ENCODE assay signal across 14 cellular contexts in genomic region chr1:16067127-16067768, GRCh38. TPM values are rescaled to one million over a fixed set of nuclear protein-coding genes. Genes with fewer than 3 reads are reported as not detected.
DNase-seq lines count a peak whose midpoint lies in the region; ATAC-seq, FAIRE-seq and TF ChIP-seq lines count a peak whose summit lies in the region.
"Had no signal": no experiment of that assay in that cellular context is flagged by ENCODE, and none has a peak within 500 bp of the region (broad histone marks: within the 10 kb centered on the region; RNA-seq: fewer than 3 reads in every experiment).

No MANE protein-coding gene starts in this region.

- WGBS in heart left ventricle, 4 donors, result 67 to 80% (median 73%) methylated on average over 2 to 6 of the region's 6 CpGs

- no peak overlapping the region for H3K4me3 Mint-ChIP-seq in activated CD8-positive, alpha-beta T cell treated with anti-CD3 and anti-CD28 coated beads for 36 hours
- H3K4me3 Mint-ChIP-seq in CD8-positive, alpha-beta T cell, result no peak overlapping the region
- H3K4me3 Mint-ChIP-seq: IgD-negative memory B cell had no signal

- TF ChIP-seq CTCF in heart left ventricle (IDR thresholded peaks at IDR 0.05), result no peak
- no peak for TF ChIP-seq CTCF in activated CD8-positive, alpha-beta T cell treated with anti-CD3 and anti-CD28 coated beads for 36 hours (IDR thresholded peaks at IDR 0.05)
- no peak for TF ChIP-seq CTCF in CD8-positive, alpha-beta T cell (IDR thresholded peaks at IDR 0.05)
- TF ChIP-seq CTCF in PC-9 (conservative IDR thresholded peaks at IDR 0.05), result no peak

- no peaks in the 10 kb centered on the region for H3K36me3 Mint-ChIP-seq in activated CD8-positive, alpha-beta T cell treated with anti-CD3 and anti-CD28 coated beads for 36 hours (ENCODE audit: low read depth)
- no peaks in the 10 kb centered on the region for H3K36me3 Mint-ChIP-seq in CD8-positive, alpha-beta T cell
- H3K36me3 Mint-ChIP-seq: brain had no signal

- H3K4me1 ChIP-seq in heart left ventricle, result peaks cover 0 to 29% (median 18%) of the 10 kb centered on the region in 12 donors
- H3K4me1 ChIP-seq in CD8-positive, alpha-beta T cell (ENCODE audit: insufficient read depth, low read length), result peaks cover 6% of the 10 kb centered on the region
- no peaks in the 10 kb centered on the region for H3K4me1 ChIP-seq in PC-9 (replicated peaks; ENCODE audit: insufficient read depth)

- ATAC-seq in heart left ventricle, result peak in 3 of 4 donors; percentile 16 to 30 (median 28)
- no peak for ATAC-seq in left cardiac atrium
- ATAC-seq in activated CD8-positive, alpha-beta T cell treated with anti-CD3 and anti-CD28 coated beads for 36 hours, result no peak
- ATAC-seq in CD8-positive, alpha-beta T cell, result no peak
- no peak for ATAC-seq in activated CD4-positive, CD25-positive, alpha-beta regulatory T cell treated with anti-CD3 and anti-CD28 coated beads, Interleukin-2, amount 50 U/mL, for 24 hours
- ATAC-seq: Panc1 had no signal

- peaks cover 7% of the 10 kb centered on the region for H3K27me3 Mint-ChIP-seq in activated CD8-positive, alpha-beta T cell treated with anti-CD3 and anti-CD28 coated beads for 36 hours
- peaks cover 7% of the 10 kb centered on the region for H3K27me3 Mint-ChIP-seq in CD8-positive, alpha-beta T cell (ENCODE audit: low read depth)

- CTCF ChIA-PET in activated CD8-positive, alpha-beta T cell treated with anti-CD3 and anti-CD28 coated beads for 36 hours (lab: Charles Lee), result interaction anchor here (1.0 to 3.7 kb wide), 3 partner anchors 12 to 276 kb away, joined by 3 to 26 read pairs (median 4); no protein-coding TSS in a partner anchor
- CTCF ChIA-PET in CD8-positive, alpha-beta T cell (lab: Charles Lee), result interaction anchor here (2.3 to 8.0 kb wide), 2 partner anchors 16 to 120 kb away, joined by 9 to 40 read pairs; no protein-coding TSS in a partner anchor
- CTCF ChIA-PET in PC-9 (lab: Charles Lee), result no interaction called here

- no peaks in the 10 kb centered on the region for H4K20me1 ChIP-seq in PC-9 (ENCODE audit: insufficient read depth)

- H3K27me3 ChIP-seq in heart left ventricle, result peaks cover 0 to under 1% (median 0%) of the 10 kb centered on the region in 9 donors
- peaks cover 2% of the 10 kb centered on the region for H3K27me3 ChIP-seq in CD8-positive, alpha-beta T cell (ENCODE audit: insufficient read depth, low read length)
- H3K27me3 ChIP-seq in PC-9 (ENCODE audit: insufficient read depth, low read depth), result no peaks in the 10 kb centered on the region
- H3K27me3 ChIP-seq: tibial nerve had no signal

- H3K27ac Mint-ChIP-seq in activated CD8-positive, alpha-beta T cell treated with anti-CD3 and anti-CD28 coated beads for 36 hours, result no peak overlapping the region
- no peak overlapping the region for H3K27ac Mint-ChIP-seq in CD8-positive, alpha-beta T cell
- H3K27ac Mint-ChIP-seq: IgD-negative memory B cell had no signal

- H3K36me3 ChIP-seq in heart left ventricle, result no peaks in the 10 kb centered on the region
- no peaks in the 10 kb centered on the region for H3K36me3 ChIP-seq in CD8-positive, alpha-beta T cell (ENCODE audit: insufficient read depth, low read length)
- H3K36me3 ChIP-seq in PC-9 (ENCODE audit: low read depth), result no peaks in the 10 kb centered on the region
- H3K36me3 ChIP-seq: tibial nerve had no signal

- no peak for FAIRE-seq in urothelium cell line (lab: Jason Lieb, UNC)

- H3K9me3 Mint-ChIP-seq in activated CD8-positive, alpha-beta T cell treated with anti-CD3 and anti-CD28 coated beads for 36 hours, result no peaks in the 10 kb centered on the region
- H3K9me3 Mint-ChIP-seq in CD8-positive, alpha-beta T cell, result no peaks in the 10 kb centered on the region
- H3K9me3 Mint-ChIP-seq: brain, IgD-negative memory B cell had no signal

- H3F3A ChIP-seq in PC-9 (ENCODE audit: insufficient read depth, low read depth), result peaks cover 16% of the 10 kb centered on the region; the same call in 1 of the 2 replicates

- no peak for DNase-seq in heart left ventricle
- no peak for DNase-seq in left cardiac atrium
- DNase-seq in activated CD8-positive, alpha-beta T cell treated with anti-CD3 and anti-CD28 coated beads for 36 hours, result peak; percentile 18
- DNase-seq in kidney tubule cell (ENCODE audit: low spot score), result peak; percentile 87
- no peak for DNase-seq in CD8-positive, alpha-beta T cell
- DNase-seq in PC-9, result no peak
- no peak for DNase-seq in urothelium cell line (ENCODE audit: low spot score)
- DNase-seq: activated CD4-positive, alpha-beta T cell treated with anti-CD3 and anti-CD28 coated beads, Interleukin-2, amount 50 U/mL, for 4 hours; DND-41 had no signal

- no peaks in the 10 kb centered on the region for H3K9me2 ChIP-seq in PC-9 (ENCODE audit: insufficient read depth)

- no peak overlapping the region for H2AFZ ChIP-seq in PC-9

- no peak for TF ChIP-seq POLR2A in heart left ventricle (IDR thresholded peaks at IDR 0.05)

- no peak overlapping the region for H3K4me3 ChIP-seq in heart left ventricle
- H3K4me3 ChIP-seq in CD8-positive, alpha-beta T cell (ENCODE audit: low read depth, low read length), result no peak overlapping the region
- H3K4me3 ChIP-seq in PC-9, result no peak overlapping the region
- H3K4me3 ChIP-seq: tibial nerve had no signal

- H3K9me3 ChIP-seq in heart left ventricle (no peaks in the 10 kb centered on the region), PC-9 (ENCODE audit: insufficient read depth, low read depth) (no peaks in the 10 kb centered on the region)
- H3K9me3 ChIP-seq in CD8-positive, alpha-beta T cell (ENCODE audit: low read length), result no peaks in the 10 kb centered on the region
- H3K9me3 ChIP-seq: tibial nerve had no signal

- H3K4me2 ChIP-seq in PC-9, result no peak overlapping the region

- POLR2A ChIA-PET in activated CD8-positive, alpha-beta T cell treated with anti-CD3 and anti-CD28 coated beads for 36 hours (lab: Charles Lee), result no interaction called here
- POLR2A ChIA-PET in CD8-positive, alpha-beta T cell (lab: Charles Lee), result no interaction called here
- POLR2A ChIA-PET in PC-9 (lab: Charles Lee; ENCODE audit: unreplicated experiment), result no interaction called here

- intact Hi-C loops in heart left ventricle (cut with DNase I), result no loop called here
- intact Hi-C loops in left cardiac atrium (cut with DNase I), result no loop called here
- intact Hi-C loops in activated CD8-positive, alpha-beta T cell treated with anti-CD3 and anti-CD28 coated beads for 36 hours (cut with micrococcal nuclease), result no loop called here
- intact Hi-C loops in CD8-positive, alpha-beta T cell (cut with DNase I, micrococcal nuclease), result no loop called here
- intact Hi-C loops in PC-9 (cut with micrococcal nuclease; ENCODE audit: unreplicated experiment), result no loop called here

- H3K27ac ChIP-seq in heart left ventricle (no peak overlapping the region), PC-9 (no peak overlapping the region)
- H3K27ac ChIP-seq in CD8-positive, alpha-beta T cell (ENCODE audit: low read depth, low read length), result no peak overlapping the region
- H3K27ac ChIP-seq: tibial nerve had no signal

- H3K79me2 ChIP-seq in PC-9 (ENCODE audit: low read depth), result no peaks in the 10 kb centered on the region

- H3K4me1 Mint-ChIP-seq in activated CD8-positive, alpha-beta T cell treated with anti-CD3 and anti-CD28 coated beads for 36 hours (ENCODE audit: low read depth), result peaks cover 9% of the 10 kb centered on the region
- H3K4me1 Mint-ChIP-seq in CD8-positive, alpha-beta T cell (ENCODE audit: low read depth), result peaks cover 14% of the 10 kb centered on the region

- no TSS peak for BruUV-seq in PC-9 (replicated peaks; lab: Mats Ljungman, UMichigan)

RNA-seq across cellular contexts. Expression of gene FAM131C, which starts 6.2 kb away (rescaled TPM):
- 10 to 100 TPM in 1 of 9 donors, 1 to 10 TPM in 8; 1.2 to 17.8 (median 3.4) TPM for total RNA-seq in heart left ventricle
- polyA plus RNA-seq in heart left ventricle, result 1 to 10 TPM; 1.1 to 9.3 TPM
- 1 to 10 TPM; 3.2 to 6.5 TPM for total RNA-seq in left cardiac atrium
- under 1 TPM; 0.70 to 0.87 TPM for total RNA-seq in activated CD8-positive, alpha-beta T cell treated with anti-CD3 and anti-CD28 coated beads for 36 hours
- not detected for total RNA-seq in CD8-positive, alpha-beta T cell
- total RNA-seq in PC-9 (2021), result 7.4 and 12.3 TPM in 2 replicates
- total RNA-seq: tibial nerve had no signal
- polyA plus RNA-seq: IgD-negative memory B cell had no signal

RNA-seq across cellular contexts. Expression of gene CLCNKB, which starts 23.7 kb away (rescaled TPM):
- total RNA-seq in heart left ventricle (1 to 10 TPM in 8 of 9 donors, under 1 TPM in 1; 0.51 to 2.7 (median 1.8) TPM), left cardiac atrium (1 to 10 TPM; 2.2 to 2.5 TPM), PC-9 (2021) (1.1 and 1.9 TPM in 2 replicates)
- polyA plus RNA-seq in heart left ventricle, result 1 to 10 TPM in 1 of 2 donors, under 1 TPM in 1; 0.50 to 1.5 TPM
- not detected for total RNA-seq in activated CD8-positive, alpha-beta T cell treated with anti-CD3 and anti-CD28 coated beads for 36 hours
- total RNA-seq in CD8-positive, alpha-beta T cell, result not detected
- polyA plus RNA-seq: IgD-negative memory B cell had no signal

RNA-seq across cellular contexts. Expression of gene CLCNKA, which starts 45.4 kb away (rescaled TPM):
- total RNA-seq in heart left ventricle (1 to 10 TPM in 1 of 9 donors, under 1 TPM in 6, not detected in 2; 0.25 to 1.1 (median 0.53) TPM), left cardiac atrium (under 1 TPM; 0.26 to 0.38 TPM), PC-9 (2021) (1.0 and 1.1 TPM in 2 replicates)
- under 1 TPM; 0.25 to 0.95 TPM for polyA plus RNA-seq in heart left ventricle
- total RNA-seq in activated CD8-positive, alpha-beta T cell treated with anti-CD3 and anti-CD28 coated beads for 36 hours, result not detected
- not detected for total RNA-seq in CD8-positive, alpha-beta T cell
- total RNA-seq: tibial nerve had no signal
- polyA plus RNA-seq: IgD-negative memory B cell had no signal

RNA-seq across cellular contexts. Expression of gene HSPB7, which starts 49.4 kb away (rescaled TPM):
- total RNA-seq in heart left ventricle (over 10,000 TPM in 1 of 9 donors, 1,000 to 10,000 TPM in 8; 2,598 to 10,910 (median 4,655) TPM), left cardiac atrium (1,000 to 10,000 TPM; 1,770 to 2,192 TPM), PC-9 (2021) (not detected in 2 replicates)
- 1,000 to 10,000 TPM; 7,048 to 8,299 TPM for polyA plus RNA-seq in heart left ventricle
- total RNA-seq in activated CD8-positive, alpha-beta T cell treated with anti-CD3 and anti-CD28 coated beads for 36 hours, result not detected
- not detected for total RNA-seq in CD8-positive, alpha-beta T cell
- polyA plus RNA-seq: IgD-negative memory B cell had no signal

Comparison
In these comparisons a context has a peak if more than half of its experiments do, and no peak if none do; other contexts are left out.
1. ATAC-seq: peak in heart left ventricle (3 of 4); none in left cardiac atrium (0 of 2), activated CD8-positive, alpha-beta T cell treated with anti-CD3 and anti-CD28 coated beads for 36 hours (single experiment), CD8-positive, alpha-beta T cell (single experiment) and activated CD4-positive, CD25-positive, alpha-beta regulatory T cell treated with anti-CD3 and anti-CD28 coated beads, Interleukin-2, amount 50 U/mL, for 24 hours (0 of 2).
2. DNase-seq: peak in activated CD8-positive, alpha-beta T cell treated with anti-CD3 and anti-CD28 coated beads for 36 hours (single experiment) and kidney tubule cell (single experiment); none in heart left ventricle (0 of 5), left cardiac atrium (single experiment), CD8-positive, alpha-beta T cell (0 of 7), PC-9 (0 of 2) and urothelium cell line (single experiment).